13 cellular contexts compared by ENCODE assay signal in genomic region chr6:122180132-122180531, GRCh38.
DNase-seq lines count a peak whose midpoint lies in the region; ATAC-seq and TF ChIP-seq lines count a peak whose summit lies in the region.
"Had no signal": no experiment of that assay in that cellular context is flagged by ENCODE, and none has a peak within 500 bp of the region (broad histone marks: within the 10 kb centered on the region; RNA-seq: fewer than 3 reads in every experiment).

No MANE protein-coding gene starts in this region.

- no peak overlapping the region for H3K27ac ChIP-seq in left lung
- H3K27ac ChIP-seq: HL-60, right lobe of liver, stomach had no signal

- TF ChIP-seq CTCF in AG09309 (IDR thresholded peaks at IDR 0.05; ENCODE audit: control insufficient read depth, insufficient read depth, low read depth, low read length, missing control alignments) (peak; percentile 54), HFF-Myc (IDR thresholded peaks at IDR 0.05; ENCODE audit: low read depth, low read length, missing control alignments) (peak; percentile 29), left lung (IDR thresholded peaks at IDR 0.05) (no peak)

- peak; percentile 3 for DNase-seq in AG09309 (ENCODE audit: low read depth)
- DNase-seq in HFF-Myc (ENCODE audit: extremely low read depth, low read depth): no peak
- peak; percentile 52 for DNase-seq in cerebellar cortex (ENCODE audit: low spot score)
- DNase-seq in left lung: no peak
- no peak for DNase-seq in NCI-H446 (lab: John Stamatoyannopoulos, UW)
- no peak for DNase-seq in globus pallidus (ENCODE audit: low spot score)
- DNase-seq in DMS79 (lab: John Stamatoyannopoulos, UW): no peak
- DNase-seq in DMS 273 treated with DMSO at 0.1 percent for 48 hours (lab: John Stamatoyannopoulos, UW): no peak
- DNase-seq: activated CD4-positive, alpha-beta T cell treated with anti-CD3 and anti-CD28 coated beads for 4 hours; CD4-positive, CD25-positive, alpha-beta regulatory T cell; right lobe of liver; stomach had no signal

- ATAC-seq in left lung: peak; percentile 80
- ATAC-seq: right lobe of liver had no signal

- H3K4me1 ChIP-seq in left lung: no peaks in the 10 kb centered on the region
- H3K4me1 ChIP-seq: right lobe of liver, stomach had no signal

- H3K9me3 ChIP-seq in left lung: no peaks in the 10 kb centered on the region
- H3K9me3 ChIP-seq: right lobe of liver, stomach had no signal

- no peaks in the 10 kb centered on the region for H3K36me3 ChIP-seq in left lung
- H3K36me3 ChIP-seq: right lobe of liver, stomach had no signal

- intact Hi-C loops in left lung (cut with DNase I): no loop called here

- H3K4me3 ChIP-seq in AG09309 (ENCODE audit: control insufficient read depth, low read depth, low read length) (no peak overlapping the region), HFF-Myc (replicated peaks; ENCODE audit: low read depth, low read length) (no peak overlapping the region), left lung (no peak overlapping the region)
- H3K4me3 ChIP-seq: right lobe of liver, stomach had no signal

- H3K27me3 ChIP-seq in left lung: no peaks in the 10 kb centered on the region
- H3K27me3 ChIP-seq: right lobe of liver, stomach had no signal

Comparison
In these comparisons a context has a peak if more than half of its experiments do, and no peak if none do; other contexts are left out.
1. DNase-seq: peak in AG09309 (single experiment) and cerebellar cortex (single experiment); none in HFF-Myc (single experiment), left lung (0 of 2), NCI-H446 (0 of 2), globus pallidus (single experiment), DMS79 (single experiment) and DMS 273 treated with DMSO at 0.1 percent for 48 hours (single experiment).
2. CTCF ChIP-seq: peak in AG09309 (single experiment) and HFF-Myc (single experiment); none in left lung (0 of 2).